ENCODE assay signal across 8 cellular contexts in genomic region chr11:45146072-45147016, GRCh38. TPM values are rescaled to one million over a fixed set of nuclear protein-coding genes. Genes with fewer than 3 reads are reported as not detected.
DNase-seq lines count a peak whose midpoint lies in the region; ATAC-seq and TF ChIP-seq lines count a peak whose summit lies in the region.

Gene PRDM11, plus strand, starts transcription at chr11:45146639. Its CDS starts 35,128 bp downstream, at chr11:45181767.

- H3K36me3 ChIP-seq in BJ (ENCODE audit: control insufficient read depth, insufficient read depth, low read length) = no peaks in the 10 kb centered on the region

- POLR2A ChIA-PET in BJ (lab: Charles Lee) = no interaction called here

- H3K9me3 Mint-ChIP-seq in activated T-cell treated with anti-CD3 and anti-CD28 coated beads, Interleukin-2, amount 50 U/mL, for 72 hours = peaks cover 0 to 3% of the 10 kb centered on the region in 2 donors
- H3K9me3 Mint-ChIP-seq in nephron = no peaks in the 10 kb centered on the region

- peak within 1 kb of the TSS; percentile 61 for H3K27ac Mint-ChIP-seq in activated T-cell treated with anti-CD3 and anti-CD28 coated beads, Interleukin-2, amount 50 U/mL, for 72 hours
- peak within 1 kb of the TSS; percentile 98 for H3K27ac Mint-ChIP-seq in nephron

- TF ChIP-seq CTCF in BJ (IDR thresholded peaks at IDR 0.05; ENCODE audit: insufficient read depth, low read depth, low read length) (no peak), nephron (IDR thresholded peaks at IDR 0.05; ENCODE audit: unreplicated experiment in 3 of 3) (no peak)

- H3K36me3 Mint-ChIP-seq in activated T-cell treated with anti-CD3 and anti-CD28 coated beads, Interleukin-2, amount 50 U/mL, for 72 hours (ENCODE audit: insufficient read depth in 2 of 2) = peaks cover 2 to 6% of the 10 kb centered on the region in 2 donors
- peaks cover 4% of the 10 kb centered on the region for H3K36me3 Mint-ChIP-seq in nephron (ENCODE audit: low read depth)

- no peak for DNase-seq in BJ (ENCODE audit: low read depth)
- DNase-seq in NOMO-1 (lab: John Stamatoyannopoulos, UW; ENCODE audit: unreplicated experiment in 2 of 2) = peak; percentile 36 to 54
- peak; percentile 52 to 64 for DNase-seq in activated T-cell treated with anti-CD3 and anti-CD28 coated beads, Interleukin-2, amount 50 U/mL, for 72 hours
- DNase-seq in fibroblast of the conjunctiva (ENCODE audit: low read depth) = peak; percentile 49

- CTCF ChIA-PET in BJ (lab: Yijun Ruan, JAX) = interaction anchor here (0.9 kb wide), 1 partner anchor 11 kb away, joined by 3 read pairs; no protein-coding TSS in a partner anchor

- H3K4me3 ChIP-seq in BJ (ENCODE audit: low read depth, low read length) = peak within 1 kb of the TSS; percentile 66

- peaks cover 31% of the 10 kb centered on the region for H3K4me1 Mint-ChIP-seq in activated T-cell treated with anti-CD3 and anti-CD28 coated beads, Interleukin-2, amount 50 U/mL, for 72 hours (ENCODE audit: low read depth)
- peaks cover 55% of the 10 kb centered on the region for H3K4me1 Mint-ChIP-seq in nephron

- H3K27me3 Mint-ChIP-seq in activated T-cell treated with anti-CD3 and anti-CD28 coated beads, Interleukin-2, amount 50 U/mL, for 72 hours (ENCODE audit: low read depth) = peaks cover 30% of the 10 kb centered on the region
- H3K27me3 Mint-ChIP-seq in nephron (ENCODE audit: low read depth) = peaks cover 41% of the 10 kb centered on the region

- H3K27ac ChIP-seq in temporal lobe (ENCODE audit: low read depth, low read length) = peak within 1 kb of the TSS; percentile 75

- peaks cover 15% of the 10 kb centered on the region; the same call in 1 of the 2 replicates for H3K27me3 ChIP-seq in BJ (ENCODE audit: control insufficient read depth, insufficient read depth, low read length)

- peak within 1 kb of the TSS; percentile 92 for H3K4me3 Mint-ChIP-seq in activated T-cell treated with anti-CD3 and anti-CD28 coated beads, Interleukin-2, amount 50 U/mL, for 72 hours
- peak within 1 kb of the TSS; percentile 95 to 97 (median 97) for H3K4me3 Mint-ChIP-seq in nephron

- ATAC-seq in GM18870 (IDR thresholded peaks at IDR 0.05; ENCODE audit: unreplicated experiment) (peak; percentile 16), HG03103 (IDR thresholded peaks at IDR 0.05; ENCODE audit: low read depth, unreplicated experiment) (peak; percentile 23)
- ATAC-seq in activated T-cell treated with anti-CD3 and anti-CD28 coated beads, Interleukin-2, amount 50 U/mL, for 72 hours (replicated peaks in 1 of 2) = peak; percentile 40 to 49

RNA-seq across cellular contexts. Expression of gene PRDM11, which starts in this region (rescaled TPM):
- 3.4 and 5.8 TPM in 2 replicates for polyA plus RNA-seq in BJ (2011; rRNA removed)
- polyA minus RNA-seq in BJ (2011; rRNA and poly(A)+ RNA removed) = 3.5 and 5.0 TPM in 2 replicates
- total RNA-seq in activated T-cell treated with anti-CD3 and anti-CD28 coated beads, Interleukin-2, amount 50 U/mL, for 72 hours = 1 to 10 TPM; 1.2 to 2.0 TPM
- 8.4 TPM for total RNA-seq in temporal lobe
